ENCODE assay signal across 11 cellular contexts in genomic region chr4:168840988-168841681, GRCh38.
DNase-seq lines count a peak whose midpoint lies in the region; ATAC-seq and TF ChIP-seq lines count a peak whose summit lies in the region.
"Had no signal": no experiment of that assay in that cellular context is flagged by ENCODE, and none has a peak within 500 bp of the region (broad histone marks: within the 10 kb centered on the region; RNA-seq: fewer than 3 reads in every experiment).

No MANE protein-coding gene starts in this region.

- H3K27me3 Mint-ChIP-seq in activated CD4-positive, alpha-beta T cell treated with anti-CD3 and anti-CD28 coated beads, Interleukin-2, amount 10 ng/mL, durations not matched to agents 24 days and 14 days, result peaks cover 4% of the 10 kb centered on the region

- H2BK120ac ChIP-seq in mesenchymal stem cell (ENCODE audit: low read depth, low read length), result no peak overlapping the region

- ATAC-seq in upper lobe of left lung (ENCODE audit: low FRiP score in 2 of 2) (no peak), HG03280 (IDR thresholded peaks at IDR 0.05; ENCODE audit: unreplicated experiment) (no peak), HG03196 (IDR thresholded peaks at IDR 0.05; ENCODE audit: unreplicated experiment) (no peak)

- H2AK5ac ChIP-seq in mesenchymal stem cell (ENCODE audit: low read length, severe bottlenecking), result peak overlapping the region; percentile 70

- peak overlapping the region; percentile 46 for H3K4me3 Mint-ChIP-seq in activated CD4-positive, alpha-beta T cell treated with anti-CD3 and anti-CD28 coated beads, Interleukin-2, amount 10 ng/mL, durations not matched to agents 24 days and 14 days
- H3K4me3 Mint-ChIP-seq: central memory CD8-positive, alpha-beta T cell had no signal

- no peak overlapping the region for H2AFZ ChIP-seq in mesenchymal stem cell (ENCODE audit: low read depth, low read length)

- peaks cover 9 to 11% of the 10 kb centered on the region in 2 experiments for H3K36me3 ChIP-seq in mesenchymal stem cell (ENCODE audit: control insufficient read depth in 1 of 2, insufficient read depth in 2 of 2, low read depth in 1 of 2, low read length in 2 of 2)
- no peaks in the 10 kb centered on the region for H3K36me3 ChIP-seq in upper lobe of left lung

- peak overlapping the region in 1 of 2 experiments; percentile 41 for H3K14ac ChIP-seq in mesenchymal stem cell (ENCODE audit: low read length in 2 of 2)

- no peak overlapping the region for H3K27ac Mint-ChIP-seq in activated CD4-positive, alpha-beta T cell treated with anti-CD3 and anti-CD28 coated beads, Interleukin-2, amount 10 ng/mL, durations not matched to agents 24 days and 14 days

- H3K27me3 ChIP-seq in mesenchymal stem cell (ENCODE audit: control insufficient read depth in 1 of 2, insufficient read depth in 1 of 2, low read length in 2 of 2) (no peaks in the 10 kb centered on the region), upper lobe of left lung (no peaks in the 10 kb centered on the region)

- peak overlapping the region; percentile 70 for H4K91ac ChIP-seq in mesenchymal stem cell (ENCODE audit: low read length)

- no peak overlapping the region for H3K23ac ChIP-seq in mesenchymal stem cell (ENCODE audit: low read length in 2 of 2)

- intact Hi-C loops in activated CD4-positive, alpha-beta T cell treated with anti-CD3 and anti-CD28 coated beads, Interleukin-2, amount 10 ng/mL, durations not matched to agents 24 days and 14 days (cut with micrococcal nuclease), result no loop called here

- no peak overlapping the region for H3K9ac ChIP-seq in mesenchymal stem cell (ENCODE audit: low read length)

- peak overlapping the region; percentile 47 for H3K4me3 ChIP-seq in coronary artery
- no peak overlapping the region for H3K4me3 ChIP-seq in mesenchymal stem cell (ENCODE audit: insufficient read depth in 1 of 2, low read depth in 1 of 2, low read length in 2 of 2)
- no peak overlapping the region for H3K4me3 ChIP-seq in upper lobe of left lung

- H2BK15ac ChIP-seq in mesenchymal stem cell (ENCODE audit: low read depth, poor library complexity, severe bottlenecking), result peak overlapping the region; percentile 20

- no peak overlapping the region for H4K8ac ChIP-seq in mesenchymal stem cell (ENCODE audit: low read length)

- H3K9me3 Mint-ChIP-seq in activated CD4-positive, alpha-beta T cell treated with anti-CD3 and anti-CD28 coated beads, Interleukin-2, amount 10 ng/mL, durations not matched to agents 24 days and 14 days, result no peaks in the 10 kb centered on the region
- H3K9me3 Mint-ChIP-seq: central memory CD8-positive, alpha-beta T cell had no signal

- H3K79me1 ChIP-seq in mesenchymal stem cell (replicated peaks; ENCODE audit: low read length, poor library complexity, severe bottlenecking), result peaks cover 6% of the 10 kb centered on the region

- H3K18ac ChIP-seq in mesenchymal stem cell (ENCODE audit: low read depth in 1 of 2, low read length in 2 of 2), result peak overlapping the region in 1 of 2 experiments; percentile 59

- H3K4me1 ChIP-seq in mesenchymal stem cell (ENCODE audit: control insufficient read depth, insufficient read depth, low read depth, low read length), result peaks cover 13% of the 10 kb centered on the region
- H3K4me1 ChIP-seq in upper lobe of left lung, result peaks cover 0 to 10% (median 7%) of the 10 kb centered on the region in 4 donors

- no peak for TF ChIP-seq EP300 in upper lobe of left lung (IDR thresholded peaks at IDR 0.05)

- TF ChIP-seq CTCF in coronary artery (IDR thresholded peaks at IDR 0.05) (no peak), upper lobe of left lung (IDR thresholded peaks at IDR 0.05) (no peak)

- peak overlapping the region in 1 of 2 experiments; percentile 37 for H2BK12ac ChIP-seq in mesenchymal stem cell (ENCODE audit: low read length in 2 of 2)

- peaks cover 6% of the 10 kb centered on the region for H3K36me3 Mint-ChIP-seq in activated CD4-positive, alpha-beta T cell treated with anti-CD3 and anti-CD28 coated beads, Interleukin-2, amount 10 ng/mL, durations not matched to agents 24 days and 14 days (ENCODE audit: low read depth)

- no peak for TF ChIP-seq POLR2A in upper lobe of left lung (IDR thresholded peaks at IDR 0.05)

- H3K27ac ChIP-seq in coronary artery (peak overlapping the region; percentile 95 to 98), mesenchymal stem cell (ENCODE audit: low read length, poor library complexity, severe bottlenecking) (peak overlapping the region; percentile 24), upper lobe of left lung (peak overlapping the region; percentile 28 to 53 (median 34))

- H3K4me2 ChIP-seq in mesenchymal stem cell (ENCODE audit: low read length, poor library complexity, severe bottlenecking), result no peak overlapping the region

- 84% methylated on average over 9 of the region's 9 CpGs for WGBS in mesenchymal stem cell
- WGBS in upper lobe of left lung, 2 donors, result 82 to 85% methylated on average over 9 of the region's 9 CpGs

- peaks cover 35% of the 10 kb centered on the region for H3K4me1 Mint-ChIP-seq in activated CD4-positive, alpha-beta T cell treated with anti-CD3 and anti-CD28 coated beads, Interleukin-2, amount 10 ng/mL, durations not matched to agents 24 days and 14 days
- H3K4me1 Mint-ChIP-seq: central memory CD8-positive, alpha-beta T cell had no signal

- no peak overlapping the region for H3K4ac ChIP-seq in mesenchymal stem cell (ENCODE audit: low read depth in 1 of 2, low read length in 2 of 2)

- H2BK5ac ChIP-seq in mesenchymal stem cell (ENCODE audit: low read depth, low read length, poor library complexity, severe bottlenecking), result no peak overlapping the region

- H3K9me3 ChIP-seq in mesenchymal stem cell (ENCODE audit: control insufficient read depth, low read length) (no peaks in the 10 kb centered on the region), upper lobe of left lung (no peaks in the 10 kb centered on the region)

- DNase-seq in activated CD4-positive, alpha-beta T cell treated with anti-CD3 and anti-CD28 coated beads, Interleukin-2, amount 10 ng/mL, durations not matched to agents 24 days and 14 days, result no peak
- DNase-seq in activated CD4-positive, alpha-beta T cell treated with anti-CD3 and anti-CD28 coated beads, Interleukin-2, amount 50 U/mL, for 48 hours, result no peak
- DNase-seq in coronary artery (ENCODE audit: low spot score), result no peak
- no peak for DNase-seq in mesenchymal stem cell
- DNase-seq in upper lobe of left lung, result no peak
- no peak for DNase-seq in T1000 (lab: John Stamatoyannopoulos, UW)
- DNase-seq: activated T-cell treated with anti-CD3 and anti-CD28 coated beads, Interleukin-2, amount 50 U/mL, for 48 hours; NCI-H510A treated with DMSO at 0.1 percent for 48 hours had no signal

Comparison
In these comparisons a context has a peak if more than half of its experiments do, and no peak if none do; other contexts are left out.
1. H3K27ac ChIP-seq: peak in every context shown above with its lines; median percentile 96 in coronary artery; 34 in upper lobe of left lung; 24 in mesenchymal stem cell.